1 cellular context compared by ENCODE assay signal in genomic region chr15:66253296-66253642, GRCh38.
TF ChIP-seq lines count a peak whose summit lies in the region.

No MANE protein-coding gene starts in this region.

TF ChIP-seq in HEK293, 187 proteins besides CTCF, POLR2A, EP300 and RAD21 (continued from another document):
- TF ChIP-seq ZNF280C (tag by site-specific recombination; IDR thresholded peaks at IDR 0.05) (no peak), ZIC2 (tag by site-specific recombination; IDR thresholded peaks at IDR 0.05) (peak; percentile 38), ZNF48 (tag by site-specific recombination; IDR thresholded peaks at IDR 0.05) (no peak), IKZF3 (tag by site-specific recombination; IDR thresholded peaks at IDR 0.05) (no peak), ZNF112 (tag by site-specific recombination; IDR thresholded peaks at IDR 0.05) (no peak), ZFHX2 (tag by site-specific recombination; conservative IDR thresholded peaks at IDR 0.05) (peak; percentile 76), ZBTB20 (tag by site-specific recombination; IDR thresholded peaks at IDR 0.05) (peak; percentile 72; the same call in 1 of the 2 replicates), ZNF544 (tag by site-specific recombination; IDR thresholded peaks at IDR 0.05) (no peak)
